8 cellular contexts compared by ENCODE assay signal in genomic region chr12:15278816-15279658, GRCh38. TPM values are rescaled to one million over a fixed set of nuclear protein-coding genes. Genes with fewer than 3 reads are reported as not detected.
DNase-seq lines count a peak whose midpoint lies in the region; ATAC-seq and TF ChIP-seq lines count a peak whose summit lies in the region.

No MANE protein-coding gene starts in this region.

- no peaks in the 10 kb centered on the region for H3K36me3 ChIP-seq in gastroesophageal sphincter
- no peaks in the 10 kb centered on the region for H3K36me3 ChIP-seq in stomach
- no peaks in the 10 kb centered on the region for H3K36me3 ChIP-seq in Caco-2 (ENCODE audit: control insufficient read depth, insufficient read depth, low read length)

- H3K27me3 ChIP-seq in gastroesophageal sphincter (no peaks in the 10 kb centered on the region), stomach (no peaks in the 10 kb centered on the region), Caco-2 (replicated peaks; ENCODE audit: control insufficient read depth, insufficient read depth, low read length) (no peaks in the 10 kb centered on the region)

- no peak overlapping the region for H3K4me3 Mint-ChIP-seq in Caco-2 (ENCODE audit: unreplicated experiment)

- intact Hi-C loops in stomach (cut with DNase I; ENCODE audit: low total_unique reads), result loop anchor here (10.0 kb wide), 1 partner anchor 54 kb away; the partner anchor contains the start of gene RERG
- intact Hi-C loops in Caco-2 (cut with micrococcal nuclease; ENCODE audit: unreplicated experiment), result no loop called here

- POLR2A ChIA-PET in Caco-2 (lab: Charles Lee), result no interaction called here

- TF ChIP-seq POLR2A in gastroesophageal sphincter (IDR thresholded peaks at IDR 0.05), result no peak
- no peak for TF ChIP-seq POLR2A in stomach (IDR thresholded peaks at IDR 0.05)

- no peaks in the 10 kb centered on the region for H3K9me3 Mint-ChIP-seq in Caco-2 (ENCODE audit: unreplicated experiment)

- CTCF ChIA-PET in Caco-2 (lab: Charles Lee), result no interaction called here

- TF ChIP-seq EP300 in gastroesophageal sphincter (IDR thresholded peaks at IDR 0.05) (no peak), stomach (IDR thresholded peaks at IDR 0.05) (peak; percentile 38)

- H3K27ac ChIP-seq in gastroesophageal sphincter (peak overlapping the region; percentile 10 to 72 (median 52)), stomach (peak overlapping the region; percentile 48 to 84 (median 72))

- DNase-seq in SK-N-DZ (ENCODE audit: low spot score) (peak; percentile 76), stomach (peak; percentile 94), Caco-2 (no peak), D341Med (ENCODE audit: low spot score) (no peak)

- no peak overlapping the region for H3K27ac Mint-ChIP-seq in Caco-2 (ENCODE audit: unreplicated experiment)

- no peaks in the 10 kb centered on the region for H3K36me3 Mint-ChIP-seq in Caco-2 (ENCODE audit: insufficient read depth, unreplicated experiment)

- H3K27me3 Mint-ChIP-seq in Caco-2 (ENCODE audit: insufficient read depth, unreplicated experiment), result peaks cover 8% of the 10 kb centered on the region

- H3K4me1 Mint-ChIP-seq in Caco-2 (ENCODE audit: low read depth, unreplicated experiment), result no peaks in the 10 kb centered on the region

- H3K9me3 ChIP-seq in gastroesophageal sphincter (no peaks in the 10 kb centered on the region), stomach (no peaks in the 10 kb centered on the region), Caco-2 (no peaks in the 10 kb centered on the region)

- H3K4me1 ChIP-seq in gastroesophageal sphincter, result peaks cover 6 to 33% (median 7%) of the 10 kb centered on the region in 3 donors
- H3K4me1 ChIP-seq in stomach, result peaks cover 5 to 45% (median 32%) of the 10 kb centered on the region in 4 donors
- no peaks in the 10 kb centered on the region for H3K4me1 ChIP-seq in Caco-2

- no TSS peak for BruUV-seq in Caco-2 (replicated peaks; lab: Mats Ljungman, UMichigan)

- peak in 2 of 4 experiments; percentile 5 to 30 for TF ChIP-seq CTCF in gastroesophageal sphincter (IDR thresholded peaks at IDR 0.05)
- peak in 2 of 7 experiments; percentile 8 to 24 for TF ChIP-seq CTCF in stomach (IDR thresholded peaks at IDR 0.05)
- no peak for TF ChIP-seq CTCF in Caco-2 (IDR thresholded peaks at IDR 0.05; ENCODE audit: insufficient read depth in 1 of 2, low read depth in 1 of 2, low read length in 1 of 2, severe bottlenecking in 1 of 2, unreplicated experiment in 1 of 2)

- H3K4me3 ChIP-seq in gastroesophageal sphincter, result no peak overlapping the region
- no peak overlapping the region for H3K4me3 ChIP-seq in stomach
- no peak overlapping the region for H3K4me3 ChIP-seq in Caco-2 (ENCODE audit: low read depth, low read length)

- WGBS in gastroesophageal sphincter (ENCODE audit: low coverage in 1 of 2), 2 donors, result 1 to 23% methylated on average over 7 to 9 of the region's 10 CpGs
- 3 to 21% (median 9%) methylated on average over 10 of the region's 10 CpGs for WGBS in stomach, 5 donors

- ATAC-seq in GM18870 (IDR thresholded peaks at IDR 0.05; ENCODE audit: unreplicated experiment) (peak; percentile 84), HG03196 (IDR thresholded peaks at IDR 0.05; ENCODE audit: unreplicated experiment) (peak; percentile 98), gastroesophageal sphincter (peak; percentile 83), GM21515 (IDR thresholded peaks at IDR 0.05; ENCODE audit: unreplicated experiment) (no peak)

RNA-seq across cellular contexts. Expression of gene PTPRO, which starts 43.3 kb away (rescaled TPM):
- polyA plus RNA-seq in SK-N-DZ (2014; cell fraction: cytosol; rRNA removed), result 12.7 and 13.2 TPM in 2 replicates
- 13.5 and 15.3 TPM in 2 replicates for polyA plus RNA-seq in SK-N-DZ (2014; cell fraction: nucleus; rRNA removed)
- total RNA-seq in gastroesophageal sphincter, result 10 to 100 TPM in 1 of 4 donors, 1 to 10 TPM in 2, under 1 TPM in 1; 0.50 to 10.7 (median 2.8) TPM
- 10 to 100 TPM in 1 of 5 donors, 1 to 10 TPM in 1, under 1 TPM in 1, not detected in 2; 0.58 to 11.6 (median 3.9) TPM for total RNA-seq in stomach
- under 1 TPM in 2 of 3 donors, not detected in 1; 0.35 to 0.68 TPM for polyA plus RNA-seq in stomach
- total RNA-seq in Caco-2 (2022), result not detected in 2 replicates

RNA-seq across cellular contexts. Expression of gene RERG, which starts 57.8 kb away (rescaled TPM):
- polyA plus RNA-seq in SK-N-DZ (2014; cell fraction: cytosol; rRNA removed), result 44.9 and 47.4 TPM in 2 replicates
- polyA plus RNA-seq in SK-N-DZ (2014; cell fraction: nucleus; rRNA removed), result 41.3 and 41.7 TPM in 2 replicates
- total RNA-seq in gastroesophageal sphincter (10 to 100 TPM; 13.6 to 32.0 (median 19.8) TPM), stomach (10 to 100 TPM in 4 of 5 donors, not detected in 1; 20.3 to 48.7 (median 34.5) TPM), Caco-2 (2022) (0.37 TPM in 1 of 2 replicates, not detected in the other)
- polyA plus RNA-seq in stomach, result 1 to 10 TPM; 3.1 to 5.2 (median 3.7) TPM

Comparison
In these comparisons a context has a peak if more than half of its experiments do, and no peak if none do; other contexts are left out.
1. DNase-seq: peak in SK-N-DZ (single experiment) and stomach (single experiment); none in Caco-2 (0 of 2) and D341Med (single experiment).